Comparison of ENCODE assay signal across 14 cellular contexts in genomic region chr19:5047251-5047935, GRCh38.
DNase-seq lines count a peak whose midpoint lies in the region; ATAC-seq and TF ChIP-seq lines count a peak whose summit lies in the region.
"Had no signal": no experiment of that assay in that cellular context is flagged by ENCODE, and none has a peak within 500 bp of the region (broad histone marks: within the 10 kb centered on the region; RNA-seq: fewer than 3 reads in every experiment).

No MANE protein-coding gene starts in this region.

- in situ Hi-C loops in GM23248 (cut with MboI): loop anchor here (10.0 kb wide), 1 partner anchor 527 kb away; no protein-coding TSS in a partner anchor

- ATAC-seq in effector memory CD8-positive, alpha-beta T cell (replicated peaks): no peak

- peaks cover 0 to 4% of the 10 kb centered on the region in 2 donors for H3K4me1 Mint-ChIP-seq in effector memory CD8-positive, alpha-beta T cell (ENCODE audit: low read depth in 2 of 2)
- H3K4me1 Mint-ChIP-seq: activated CD4-positive, alpha-beta memory T cell treated with anti-CD3 and anti-CD28 coated beads, Interleukin-2, amount 10 ng/mL, durations not matched to agents 7 days and 5 days had no signal

- no peak overlapping the region for H3K4me3 ChIP-seq in GM23248
- no peak overlapping the region for H3K4me3 ChIP-seq in adipocyte (ENCODE audit: low read length)
- H3K4me3 ChIP-seq in hepatocyte: no peak overlapping the region
- H3K4me3 ChIP-seq in smooth muscle cell: no peak overlapping the region
- no peak overlapping the region for H3K4me3 ChIP-seq in Peyer's patch
- H3K4me3 ChIP-seq: GM12878, left lung had no signal

- H3K79me2 ChIP-seq in GM23248 (ENCODE audit: insufficient read depth) (peaks cover 30% of the 10 kb centered on the region), hepatocyte (peaks cover 21% of the 10 kb centered on the region), smooth muscle cell (ENCODE audit: low read depth) (peaks cover 18% of the 10 kb centered on the region)

- H3K9me3 Mint-ChIP-seq in effector memory CD8-positive, alpha-beta T cell: no peaks in the 10 kb centered on the region
- H3K9me3 Mint-ChIP-seq: activated CD4-positive, alpha-beta memory T cell treated with anti-CD3 and anti-CD28 coated beads, Interleukin-2, amount 10 ng/mL, durations not matched to agents 7 days and 5 days; central memory CD8-positive, alpha-beta T cell had no signal

- DNase-seq in GM23248 (no peak), adipocyte (ENCODE audit: low read depth) (no peak), hepatocyte (ENCODE audit: low spot score) (no peak), smooth muscle cell (lab: John Stamatoyannopoulos, UW; ENCODE audit: unreplicated experiment) (no peak), NCI-H1417 treated with DMSO at 0.1 percent for 48 hours (lab: John Stamatoyannopoulos, UW) (no peak), Peyer's patch (no peak)
- no peak for DNase-seq in effector memory CD8-positive, alpha-beta T cell
- no peak for DNase-seq in stimulated activated CD4-positive, alpha-beta T cell treated with anti-CD3 and anti-CD28 coated beads, Interleukin-15, amount 100 ng/mL, for 24 hours
- DNase-seq: HCEC 1CT; NK-92 treated with Interleukin-12 subunit alpha and Interleukin-12 subunit beta, amount 100 ng/mL, for 24 hours had no signal

- H3K4me3 Mint-ChIP-seq in effector memory CD8-positive, alpha-beta T cell: no peak overlapping the region
- H3K4me3 Mint-ChIP-seq: activated CD4-positive, alpha-beta memory T cell treated with anti-CD3 and anti-CD28 coated beads, Interleukin-2, amount 10 ng/mL, durations not matched to agents 7 days and 5 days; central memory CD8-positive, alpha-beta T cell had no signal

- H3K27me3 ChIP-seq in GM23248 (replicated peaks; ENCODE audit: insufficient read depth): no peaks in the 10 kb centered on the region
- H3K27me3 ChIP-seq in adipocyte (replicated peaks; ENCODE audit: control insufficient read depth, insufficient read depth, low read length): no peaks in the 10 kb centered on the region
- H3K27me3 ChIP-seq in hepatocyte: no peaks in the 10 kb centered on the region
- H3K27me3 ChIP-seq in smooth muscle cell (ENCODE audit: low read depth): no peaks in the 10 kb centered on the region
- H3K27me3 ChIP-seq in Peyer's patch: no peaks in the 10 kb centered on the region
- H3K27me3 ChIP-seq: left lung had no signal

- H3K9me2 ChIP-seq in GM23248 (ENCODE audit: insufficient read depth): no peaks in the 10 kb centered on the region
- H3K9me2 ChIP-seq in hepatocyte (replicated peaks; ENCODE audit: insufficient read depth): no peaks in the 10 kb centered on the region

- H3K36me3 ChIP-seq in GM23248 (ENCODE audit: low read depth) (no peaks in the 10 kb centered on the region; the same call in 1 of the 2 replicates), adipocyte (ENCODE audit: control insufficient read depth, insufficient read depth, low read length, severe bottlenecking) (peaks cover 29% of the 10 kb centered on the region), hepatocyte (replicated peaks; ENCODE audit: insufficient read depth, low read depth) (no peaks in the 10 kb centered on the region), smooth muscle cell (ENCODE audit: low read depth) (no peaks in the 10 kb centered on the region), Peyer's patch (peaks cover 0 to 48% (median 0%) of the 10 kb centered on the region in 3 donors)

- H3K4me1 ChIP-seq in GM23248 (ENCODE audit: insufficient read depth) (peaks cover 33% of the 10 kb centered on the region), adipocyte (ENCODE audit: control insufficient read depth, insufficient read depth, low read length) (peaks cover 42% of the 10 kb centered on the region), hepatocyte (ENCODE audit: insufficient read depth) (peaks cover 31% of the 10 kb centered on the region), smooth muscle cell (ENCODE audit: low read depth) (peaks cover 6% of the 10 kb centered on the region), Peyer's patch (peaks cover 4 to 38% (median 8%) of the 10 kb centered on the region in 4 donors)

- peaks cover 17% of the 10 kb centered on the region for H3F3A ChIP-seq in GM23248 (ENCODE audit: insufficient read depth)
- H3F3A ChIP-seq in smooth muscle cell (ENCODE audit: low read depth): peaks cover 11% of the 10 kb centered on the region

- no peaks in the 10 kb centered on the region for H3K27me3 Mint-ChIP-seq in effector memory CD8-positive, alpha-beta T cell
- H3K27me3 Mint-ChIP-seq: activated CD4-positive, alpha-beta memory T cell treated with anti-CD3 and anti-CD28 coated beads, Interleukin-2, amount 10 ng/mL, durations not matched to agents 7 days and 5 days; central memory CD8-positive, alpha-beta T cell had no signal

- H3K9me3 ChIP-seq in GM23248 (ENCODE audit: low read depth) (no peaks in the 10 kb centered on the region), adipocyte (ENCODE audit: control insufficient read depth, low read length) (no peaks in the 10 kb centered on the region), hepatocyte (ENCODE audit: low read depth) (no peaks in the 10 kb centered on the region), smooth muscle cell (replicated peaks; ENCODE audit: low read depth) (no peaks in the 10 kb centered on the region), Peyer's patch (no peaks in the 10 kb centered on the region)
- H3K9me3 ChIP-seq: left lung had no signal

- peak overlapping the region; percentile 53 for H3K4me2 ChIP-seq in GM23248 (ENCODE audit: unreplicated experiment)
- no peak overlapping the region for H3K4me2 ChIP-seq in hepatocyte
- H3K4me2 ChIP-seq in smooth muscle cell: peak overlapping the region; percentile 76

- peaks cover 14% of the 10 kb centered on the region for H3K36me3 Mint-ChIP-seq in effector memory CD8-positive, alpha-beta T cell (ENCODE audit: insufficient read depth)

- H2AFZ ChIP-seq in GM23248 (no peak overlapping the region), hepatocyte (no peak overlapping the region), smooth muscle cell (ENCODE audit: low read depth) (no peak overlapping the region)

- H3K9ac ChIP-seq in GM23248 (peak overlapping the region; percentile 58), adipocyte (ENCODE audit: low read length) (peak overlapping the region; percentile 45), smooth muscle cell (ENCODE audit: low read depth) (no peak overlapping the region)

- WGBS in GM23248 (ENCODE audit: low coverage in 1 of 2, low lambda C conversion rate in 2 of 2, missing lambda C conversion rate in 2 of 2), 2 experiments: 89 to 91% methylated on average over 38 to 39 of the region's 39 CpGs
- 98% methylated on average over 38 of the region's 39 CpGs for WGBS in hepatocyte (ENCODE audit: low lambda C conversion rate, missing lambda C conversion rate)
- 96% methylated on average over 23 of the region's 39 CpGs for WGBS in smooth muscle cell (ENCODE audit: low lambda C conversion rate)

- TF ChIP-seq CTCF in hepatocyte (IDR thresholded peaks at IDR 0.05; ENCODE audit: poor library complexity) (no peak), smooth muscle cell (IDR thresholded peaks at IDR 0.05; ENCODE audit: borderline replicate concordance, insufficient read depth, poor library complexity, severe bottlenecking) (no peak), Peyer's patch (IDR thresholded peaks at IDR 0.05) (no peak)

- H4K20me1 ChIP-seq in GM23248 (ENCODE audit: insufficient read depth) (no peaks in the 10 kb centered on the region), hepatocyte (ENCODE audit: insufficient read depth, poor library complexity, severe bottlenecking) (peaks cover 16% of the 10 kb centered on the region), smooth muscle cell (ENCODE audit: low read depth) (peaks cover 94% of the 10 kb centered on the region)

- H3K27ac Mint-ChIP-seq in effector memory CD8-positive, alpha-beta T cell: no peak overlapping the region
- H3K27ac Mint-ChIP-seq: activated CD4-positive, alpha-beta memory T cell treated with anti-CD3 and anti-CD28 coated beads, Interleukin-2, amount 10 ng/mL, durations not matched to agents 7 days and 5 days had no signal

- no peak for TF ChIP-seq POLR2A in Peyer's patch (IDR thresholded peaks at IDR 0.05)

- H3K27ac ChIP-seq in GM23248 (peak overlapping the region; percentile 72), hepatocyte (peak overlapping the region; percentile 83), smooth muscle cell (ENCODE audit: low read depth) (peak overlapping the region; percentile 55), Peyer's patch (peak overlapping the region in 2 of 4 donors; percentile 9 to 68)
